In genomic region chr12:57547366-57548315, GRCh38 we compare ENCODE assay signal across 9 cellular contexts. TPM values are rescaled to one million over a fixed set of nuclear protein-coding genes. Genes with fewer than 3 reads are reported as not detected.
DNase-seq lines count a peak whose midpoint lies in the region; ATAC-seq and TF ChIP-seq lines count a peak whose summit lies in the region.
"Had no signal": no experiment of that assay in that cellular context is flagged by ENCODE, and none has a peak within 500 bp of the region (broad histone marks: within the 10 kb centered on the region; RNA-seq: fewer than 3 reads in every experiment).

No MANE protein-coding gene starts in this region.

- H3K23ac ChIP-seq in H9 (ENCODE audit: insufficient read length, low read depth, low read length), result no peak overlapping the region

- H2BK120ac ChIP-seq in H9 (ENCODE audit: low read depth, low read length, poor library complexity, severe bottlenecking), result no peak overlapping the region

- ATAC-seq in T-cell (replicated peaks in 1 of 4), result no peak

- no peak overlapping the region for H2BK12ac ChIP-seq in H9 (ENCODE audit: insufficient read length, low read depth, low read length)

- H4K8ac ChIP-seq in H9 (replicated peaks; ENCODE audit: insufficient read length, low read depth, low read length), result no peak overlapping the region

- H3K4me1 Mint-ChIP-seq in H9 (peaks cover 42 to 52% of the 10 kb centered on the region in 2 experiments), T-cell (peaks cover 41 to 52% (median 49%) of the 10 kb centered on the region in 3 donors)

- H2BK15ac ChIP-seq in H9 (ENCODE audit: low read depth, low read length), result no peak overlapping the region

- no peak overlapping the region for H3K27ac ChIP-seq in H9 (ENCODE audit: insufficient read length, low read depth, low read length)

- H3K9me3 Mint-ChIP-seq in H9, result no peaks in the 10 kb centered on the region
- H3K9me3 Mint-ChIP-seq in T-cell, result no peaks in the 10 kb centered on the region

- no peaks in the 10 kb centered on the region; the same call in 1 of the 2 replicates for H3K79me2 ChIP-seq in H9 (ENCODE audit: insufficient read depth, low read length)

- no peak overlapping the region for H2BK5ac ChIP-seq in H9 (ENCODE audit: insufficient read length, low read length)

- H3K79me1 ChIP-seq in H9 (ENCODE audit: insufficient read depth, low read depth, low read length, poor library complexity, severe bottlenecking), result peaks cover 14% of the 10 kb centered on the region

- H2AK5ac ChIP-seq in H9 (ENCODE audit: insufficient read length, low read length), result no peak overlapping the region

- H3K27me3 Mint-ChIP-seq in H9 (ENCODE audit: low read depth) (peaks cover 22% of the 10 kb centered on the region), T-cell (peaks cover 0 to 7% of the 10 kb centered on the region in 2 donors)

- no peaks in the 10 kb centered on the region for H4K20me1 ChIP-seq in H9 (ENCODE audit: control insufficient read depth, insufficient read depth, insufficient read length)

- no peak overlapping the region for H3K9ac ChIP-seq in H9 (ENCODE audit: extremely low read depth, insufficient read length, low read length)

- no peak overlapping the region for H3T11ph ChIP-seq in H9 (ENCODE audit: low read length)

- H3K4me3 ChIP-seq in fibroblast of pulmonary artery (replicated peaks; ENCODE audit: low read depth, low read length), result peak overlapping the region; percentile 89
- peak overlapping the region; percentile 93 for H3K4me3 ChIP-seq in skeletal muscle cell (ENCODE audit: low read depth, low read length)

- H3K4me3 Mint-ChIP-seq in H9 (peak overlapping the region; percentile 98 to 99), T-cell (peak overlapping the region; percentile 94 to 97 (median 96))

- H3K27me3 ChIP-seq in H9 (ENCODE audit: insufficient read depth, low read length), result no peaks in the 10 kb centered on the region; the same call in 1 of the 2 replicates

- H3K18ac ChIP-seq in H9 (ENCODE audit: insufficient read length, low read depth, low read length), result no peak overlapping the region

- no peak for DNase-seq in H9
- DNase-seq in T-cell, result no peak
- DNase-seq in fibroblast of pulmonary artery (ENCODE audit: low read depth), result no peak
- DNase-seq in skeletal muscle cell (ENCODE audit: low read depth), result no peak
- DNase-seq in GM20000 (ENCODE audit: low spot score), result no peak
- no peak for DNase-seq in NCI-H2196 treated with DMSO at 0.1 percent for 48 hours (lab: John Stamatoyannopoulos, UW; ENCODE audit: unreplicated experiment)
- no peak for DNase-seq in anterior cingulate cortex (lab: John Stamatoyannopoulos, UW)
- DNase-seq in NCI-H187 (lab: John Stamatoyannopoulos, UW), result no peak

- H3K36me3 Mint-ChIP-seq in H9 (ENCODE audit: insufficient read depth in 1 of 3, low read depth in 3 of 3) (peaks cover 0 to 10% (median 9%) of the 10 kb centered on the region in 3 experiments; a peak in 5 of 7 replicates), T-cell (no peaks in the 10 kb centered on the region)

- no peak overlapping the region for H2BK20ac ChIP-seq in H9 (ENCODE audit: low read depth, low read length, poor library complexity, severe bottlenecking)

- POLR2A ChIA-PET in T-cell (lab: Charles Lee), result interaction anchor here (0.5 to 0.6 kb wide), 2 partner anchors 10 to 25 kb away, joined by 4 read pairs; no protein-coding TSS in a partner anchor

- no peak for TF ChIP-seq CTCF in H9 (conservative IDR thresholded peaks at IDR 0.05)
- TF ChIP-seq CTCF in fibroblast of pulmonary artery (IDR thresholded peaks at IDR 0.05; ENCODE audit: low read length, missing control alignments), result no peak
- TF ChIP-seq CTCF in GM20000 (IDR thresholded peaks at IDR 0.05; ENCODE audit: extremely low read depth, missing control alignments), result no peak

- 100% methylated on average over 2 of the region's 9 CpGs for WGBS in H9 (ENCODE audit: extremely low coverage, insufficient read length, low lambda C conversion rate)

- H3K27ac Mint-ChIP-seq in H9 (no peak overlapping the region; a peak in 1 of 7 replicates), T-cell (peak overlapping the region; percentile 85 to 96)

- H4K91ac ChIP-seq in H9 (ENCODE audit: insufficient read length, low read depth, low read length), result no peak overlapping the region

- CTCF ChIA-PET in T-cell (lab: Charles Lee), result interaction anchor here (0.6 to 0.9 kb wide), 3 partner anchors 37 to 1718 kb away, joined by 3 to 4 read pairs (median 3); partner anchors contain the start of gene DNAJC14 (in 1 of the 2)

- H3K9me3 ChIP-seq in H9 (ENCODE audit: control insufficient read depth, low read depth, low read length), result no peaks in the 10 kb centered on the region

- H3K4me1 ChIP-seq in H9 (ENCODE audit: insufficient read depth, low read length), result peaks cover 11% of the 10 kb centered on the region

- H2AFZ ChIP-seq in H9 (ENCODE audit: low read length), result no peak overlapping the region

- peak overlapping the region; percentile 73 for H3K4me2 ChIP-seq in H9 (ENCODE audit: insufficient read depth, insufficient read length, low read length)

- no peak overlapping the region for H3K56ac ChIP-seq in H9 (ENCODE audit: insufficient read length, low read depth, low read length)

- H3K23me2 ChIP-seq in H9 (ENCODE audit: insufficient read length, low read depth, low read length, poor library complexity, severe bottlenecking), result peaks cover 16% of the 10 kb centered on the region

- no peak overlapping the region for H3K4ac ChIP-seq in H9 (ENCODE audit: low read depth, low read length)

- H3K14ac ChIP-seq in H9 (ENCODE audit: insufficient read depth, low read length), result no peak overlapping the region

- no peak overlapping the region for H4K5ac ChIP-seq in H9 (ENCODE audit: insufficient read length, low read depth, low read length)

RNA-seq across cellular contexts. Expression of gene DCTN2, which starts 0.6 kb away (rescaled TPM):
- 96.6 and 97.7 TPM in 2 replicates for total RNA-seq in H9 (2021)
- 10 to 100 TPM; 60.1 to 81.9 (median 71.5) TPM for total RNA-seq in T-cell

RNA-seq across cellular contexts. Expression of gene KIF5A, which starts 2.2 kb away (rescaled TPM):
- total RNA-seq in H9 (2021) (17.7 and 18.5 TPM in 2 replicates), T-cell (1 to 10 TPM in 2 of 5 donors, under 1 TPM in 3; 0.83 to 1.8 (median 0.92) TPM)
- total RNA-seq: HT1080 had no signal

RNA-seq across cellular contexts. Expression of gene MBD6, which starts 25.0 kb away (rescaled TPM):
- 66.0 and 66.8 TPM in 2 replicates for total RNA-seq in H9 (2021)
- total RNA-seq in T-cell, result 100 to 1,000 TPM; 109 to 122 (median 114) TPM

RNA-seq across cellular contexts. Expression of gene DDIT3, which starts 27.3 kb away (rescaled TPM):
- 12.8 and 14.1 TPM in 2 replicates for total RNA-seq in H9 (2021)
- 10 to 100 TPM; 34.5 to 93.5 (median 40.7) TPM for total RNA-seq in T-cell

RNA-seq across cellular contexts. Expression of gene PIP4K2C, which starts 43.4 kb away (rescaled TPM):
- 37.1 and 40.7 TPM in 2 replicates for total RNA-seq in H9 (2021)
- total RNA-seq in T-cell, result 10 to 100 TPM; 21.7 to 30.9 (median 27.9) TPM

Comparison
In these comparisons a context has a peak if more than half of its experiments do, and no peak if none do; other contexts are left out.
1. H3K27ac Mint-ChIP-seq: peak in T-cell (2 of 2); none in H9 (0 of 3).